1 cellular context compared by ENCODE assay signal in the genomic region with DNA sequence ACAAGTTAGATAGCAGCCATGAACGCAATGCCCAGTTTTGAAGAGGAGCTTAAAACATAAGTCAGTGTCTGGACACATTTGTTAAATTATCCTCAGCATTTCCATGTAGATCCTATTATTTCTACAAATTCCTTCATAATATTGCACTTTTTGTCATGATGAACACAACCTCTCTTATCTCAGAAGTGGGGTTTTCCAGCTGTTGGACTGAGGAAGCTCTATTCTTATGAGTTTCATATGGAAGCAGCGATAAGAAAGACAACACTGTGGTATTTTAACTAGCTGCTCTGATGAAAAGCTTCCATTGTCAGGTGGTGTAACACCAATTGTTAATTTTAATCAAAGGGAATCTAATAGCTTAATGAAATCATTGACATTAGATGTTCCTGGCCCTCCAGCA.
TF ChIP-seq lines count a peak whose summit lies in the region.

No MANE protein-coding gene starts in this region.

TF ChIP-seq in GM23338, 12 proteins besides CTCF, POLR2A, EP300 and RAD21 (continued from another document):
- TF ChIP-seq, protein P1, sequence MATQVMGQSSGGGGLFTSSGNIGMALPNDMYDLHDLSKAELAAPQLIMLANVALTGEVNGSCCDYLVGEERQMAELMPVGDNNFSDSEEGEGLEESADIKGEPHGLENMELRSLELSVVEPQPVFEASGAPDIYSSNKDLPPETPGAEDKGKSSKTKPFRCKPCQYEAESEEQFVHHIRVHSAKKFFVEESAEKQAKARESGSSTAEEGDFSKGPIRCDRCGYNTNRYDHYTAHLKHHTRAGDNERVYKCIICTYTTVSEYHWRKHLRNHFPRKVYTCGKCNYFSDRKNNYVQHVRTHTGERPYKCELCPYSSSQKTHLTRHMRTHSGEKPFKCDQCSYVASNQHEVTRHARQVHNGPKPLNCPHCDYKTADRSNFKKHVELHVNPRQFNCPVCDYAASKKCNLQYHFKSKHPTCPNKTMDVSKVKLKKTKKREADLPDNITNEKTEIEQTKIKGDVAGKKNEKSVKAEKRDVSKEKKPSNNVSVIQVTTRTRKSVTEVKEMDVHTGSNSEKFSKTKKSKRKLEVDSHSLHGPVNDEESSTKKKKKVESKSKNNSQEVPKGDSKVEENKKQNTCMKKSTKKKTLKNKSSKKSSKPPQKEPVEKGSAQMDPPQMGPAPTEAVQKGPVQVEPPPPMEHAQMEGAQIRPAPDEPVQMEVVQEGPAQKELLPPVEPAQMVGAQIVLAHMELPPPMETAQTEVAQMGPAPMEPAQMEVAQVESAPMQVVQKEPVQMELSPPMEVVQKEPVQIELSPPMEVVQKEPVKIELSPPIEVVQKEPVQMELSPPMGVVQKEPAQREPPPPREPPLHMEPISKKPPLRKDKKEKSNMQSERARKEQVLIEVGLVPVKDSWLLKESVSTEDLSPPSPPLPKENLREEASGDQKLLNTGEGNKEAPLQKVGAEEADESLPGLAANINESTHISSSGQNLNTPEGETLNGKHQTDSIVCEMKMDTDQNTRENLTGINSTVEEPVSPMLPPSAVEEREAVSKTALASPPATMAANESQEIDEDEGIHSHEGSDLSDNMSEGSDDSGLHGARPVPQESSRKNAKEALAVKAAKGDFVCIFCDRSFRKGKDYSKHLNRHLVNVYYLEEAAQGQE (IDR thresholded peaks at IDR 0.05; ENCODE audit: unreplicated experiment), result no peak
- TF ChIP-seq EZH2 (IDR thresholded peaks at IDR 0.05; ENCODE audit: low read depth, unreplicated experiment), result no peak
- TF ChIP-seq ZNF114 (CRISPR knock-in tag; IDR thresholded peaks at IDR 0.05), result no peak
- TF ChIP-seq NANOG (IDR thresholded peaks at IDR 0.05; ENCODE audit: borderline replicate concordance), result no peak
- no peak for TF ChIP-seq STAT1 (IDR thresholded peaks at IDR 0.05; ENCODE audit: unreplicated experiment)
- no peak for TF ChIP-seq ZNF331 (CRISPR knock-in tag; IDR thresholded peaks at IDR 0.05; ENCODE audit: low read depth)
- no peak for TF ChIP-seq EZH2phosphoT487 (IDR thresholded peaks at IDR 0.05; ENCODE audit: unreplicated experiment)
- TF ChIP-seq, protein P2, sequence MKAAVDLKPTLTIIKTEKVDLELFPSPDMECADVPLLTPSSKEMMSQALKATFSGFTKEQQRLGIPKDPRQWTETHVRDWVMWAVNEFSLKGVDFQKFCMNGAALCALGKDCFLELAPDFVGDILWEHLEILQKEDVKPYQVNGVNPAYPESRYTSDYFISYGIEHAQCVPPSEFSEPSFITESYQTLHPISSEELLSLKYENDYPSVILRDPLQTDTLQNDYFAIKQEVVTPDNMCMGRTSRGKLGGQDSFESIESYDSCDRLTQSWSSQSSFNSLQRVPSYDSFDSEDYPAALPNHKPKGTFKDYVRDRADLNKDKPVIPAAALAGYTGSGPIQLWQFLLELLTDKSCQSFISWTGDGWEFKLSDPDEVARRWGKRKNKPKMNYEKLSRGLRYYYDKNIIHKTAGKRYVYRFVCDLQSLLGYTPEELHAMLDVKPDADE (IDR thresholded peaks at IDR 0.05), result no peak
- no peak for TF ChIP-seq POLR2AphosphoS5 (IDR thresholded peaks at IDR 0.05; ENCODE audit: low read depth)
- no peak for TF ChIP-seq CREB1 (CRISPR knock-in tag; IDR thresholded peaks at IDR 0.05; ENCODE audit: low read depth)
